Comparison of ENCODE assay signal across 11 cellular contexts in the genomic region with DNA sequence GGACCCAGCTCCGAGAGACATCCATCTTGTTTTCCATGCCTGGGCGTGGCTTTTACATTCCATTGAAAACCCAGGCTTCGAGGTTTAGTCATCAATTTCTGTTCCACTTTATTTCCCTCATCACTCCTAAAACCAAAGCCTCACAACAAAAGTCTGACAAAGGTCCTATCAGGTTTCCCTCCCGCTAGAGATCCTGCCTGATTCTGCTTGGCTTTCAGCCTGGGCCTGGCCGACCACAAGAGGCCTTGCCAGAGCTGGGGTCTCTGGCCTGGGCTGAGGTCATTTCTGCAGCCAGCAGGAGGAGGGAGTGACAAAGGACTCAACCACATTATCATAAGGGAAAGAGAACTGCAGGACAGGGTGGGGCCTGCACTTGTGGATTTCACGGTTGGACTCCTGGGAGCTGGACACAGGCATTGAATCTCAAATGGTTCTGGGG.
DNase-seq lines count a peak whose midpoint lies in the region; ATAC-seq and TF ChIP-seq lines count a peak whose summit lies in the region.
"Had no signal": no experiment of that assay in that cellular context is flagged by ENCODE, and none has a peak within 500 bp of the region (broad histone marks: within the 10 kb centered on the region; RNA-seq: fewer than 3 reads in every experiment).

No MANE protein-coding gene starts in this region.

- H3K4me3 Mint-ChIP-seq in type B pancreatic cell, result no peak overlapping the region
- no peak overlapping the region for H3K4me3 Mint-ChIP-seq in CD8-positive, alpha-beta memory T cell
- H3K4me3 Mint-ChIP-seq: activated CD4-positive, alpha-beta memory T cell treated with anti-CD3 and anti-CD28 coated beads for 36 hours; naive thymus-derived CD8-positive, alpha-beta T cell had no signal

- H3K9me2 ChIP-seq in hepatocyte (replicated peaks; ENCODE audit: insufficient read depth), result no peaks in the 10 kb centered on the region

- TF ChIP-seq CTCF in hepatocyte (IDR thresholded peaks at IDR 0.05; ENCODE audit: poor library complexity) (no peak), type B pancreatic cell (conservative IDR thresholded peaks at IDR 0.05) (no peak)

- H2AFZ ChIP-seq in hepatocyte, result no peak overlapping the region

- peak overlapping the region; percentile 52 for H3K27ac ChIP-seq in hepatocyte
- H3K27ac ChIP-seq in CD8-positive, alpha-beta memory T cell (ENCODE audit: low read depth, low read length), result no peak overlapping the region
- H3K27ac ChIP-seq: SK-N-MC had no signal

- H3K27ac Mint-ChIP-seq in type B pancreatic cell, result peak overlapping the region; percentile 50
- peak overlapping the region in 2 of 8 donors; percentile 50 to 52 for H3K27ac Mint-ChIP-seq in CD8-positive, alpha-beta memory T cell
- H3K27ac Mint-ChIP-seq: activated CD4-positive, alpha-beta memory T cell treated with anti-CD3 and anti-CD28 coated beads for 36 hours; naive thymus-derived CD8-positive, alpha-beta T cell had no signal

- ATAC-seq in esophagus mucosa, result no peak
- ATAC-seq: naive thymus-derived CD8-positive, alpha-beta T cell had no signal

- peaks cover 3% of the 10 kb centered on the region for H3K36me3 Mint-ChIP-seq in type B pancreatic cell
- H3K36me3 Mint-ChIP-seq in CD8-positive, alpha-beta memory T cell, result no peaks in the 10 kb centered on the region
- H3K36me3 Mint-ChIP-seq: activated CD4-positive, alpha-beta memory T cell treated with anti-CD3 and anti-CD28 coated beads for 36 hours had no signal

- no peaks in the 10 kb centered on the region for H3K36me3 ChIP-seq in hepatocyte (replicated peaks; ENCODE audit: insufficient read depth, low read depth)
- H3K36me3 ChIP-seq in CD8-positive, alpha-beta memory T cell (ENCODE audit: insufficient read depth, low read length), result no peaks in the 10 kb centered on the region

- H3K79me2 ChIP-seq in hepatocyte, result no peaks in the 10 kb centered on the region

- H3K9me3 Mint-ChIP-seq in type B pancreatic cell, result peaks cover 6% of the 10 kb centered on the region
- H3K9me3 Mint-ChIP-seq in CD8-positive, alpha-beta memory T cell, result no peaks in the 10 kb centered on the region
- H3K9me3 Mint-ChIP-seq: activated CD4-positive, alpha-beta memory T cell treated with anti-CD3 and anti-CD28 coated beads for 36 hours had no signal

- H3K9me3 ChIP-seq in hepatocyte (ENCODE audit: low read depth), result no peaks in the 10 kb centered on the region
- H3K9me3 ChIP-seq in CD8-positive, alpha-beta memory T cell (ENCODE audit: low read length), result no peaks in the 10 kb centered on the region

- H3K4me1 ChIP-seq in hepatocyte (ENCODE audit: insufficient read depth), result peaks cover 24% of the 10 kb centered on the region
- no peaks in the 10 kb centered on the region for H3K4me1 ChIP-seq in CD8-positive, alpha-beta memory T cell (ENCODE audit: insufficient read depth, low read length)

- no peak overlapping the region for H3K4me3 ChIP-seq in hepatocyte
- H3K4me3 ChIP-seq in CD8-positive, alpha-beta memory T cell (ENCODE audit: low read length), result no peak overlapping the region
- H3K4me3 ChIP-seq: SK-N-MC had no signal

- POLR2A ChIA-PET in CD8-positive, alpha-beta memory T cell (lab: Charles Lee), result no interaction called here

- peaks cover 31% of the 10 kb centered on the region for H3K4me1 Mint-ChIP-seq in type B pancreatic cell (ENCODE audit: unreplicated experiment)
- H3K4me1 Mint-ChIP-seq in CD8-positive, alpha-beta memory T cell, result no peaks in the 10 kb centered on the region
- H3K4me1 Mint-ChIP-seq: naive thymus-derived CD8-positive, alpha-beta T cell had no signal

- DNase-seq in HK-2 (ENCODE audit: unreplicated experiment) (peak; percentile 95), astrocyte of the hippocampus (ENCODE audit: low read depth, low spot score) (peak; percentile 93), hepatocyte (ENCODE audit: low spot score) (no peak), type B pancreatic cell (ENCODE audit: extremely low spot score, unreplicated experiment) (no peak)
- no peak for DNase-seq in CD8-positive, alpha-beta memory T cell
- DNase-seq in activated CD4-positive, alpha-beta T cell treated with anti-CD3 and anti-CD28 coated beads for 1 hour, result no peak
- DNase-seq: activated CD4-positive, alpha-beta memory T cell treated with anti-CD3 and anti-CD28 coated beads for 36 hours; naive thymus-derived CD8-positive, alpha-beta T cell; NCI-H446 had no signal

- H3K4me2 ChIP-seq in hepatocyte, result no peak overlapping the region

- H3K27me3 ChIP-seq in hepatocyte, result no peaks in the 10 kb centered on the region
- no peaks in the 10 kb centered on the region for H3K27me3 ChIP-seq in CD8-positive, alpha-beta memory T cell (ENCODE audit: insufficient read depth, low read length, poor library complexity, severe bottlenecking)

- CTCF ChIA-PET in CD8-positive, alpha-beta memory T cell (lab: Charles Lee), result no interaction called here

- 85% methylated on average over 6 of the region's 6 CpGs for whole genome bisulfite sequencing in hepatocyte (ENCODE audit: low lambda C conversion rate, missing lambda C conversion rate)

- H4K20me1 ChIP-seq in hepatocyte (ENCODE audit: insufficient read depth, poor library complexity, severe bottlenecking), result no peaks in the 10 kb centered on the region

- peaks cover 6% of the 10 kb centered on the region for H3K27me3 Mint-ChIP-seq in type B pancreatic cell
- peaks cover 3 to 4% of the 10 kb centered on the region in 2 donors for H3K27me3 Mint-ChIP-seq in CD8-positive, alpha-beta memory T cell
- H3K27me3 Mint-ChIP-seq: activated CD4-positive, alpha-beta memory T cell treated with anti-CD3 and anti-CD28 coated beads for 36 hours had no signal

Comparison
In these comparisons a context has a peak if more than half of its experiments do, and no peak if none do; other contexts are left out.
1. DNase-seq: peak in HK-2 (single experiment) and astrocyte of the hippocampus (single experiment); none in hepatocyte (single experiment), type B pancreatic cell (single experiment), CD8-positive, alpha-beta memory T cell (0 of 5) and activated CD4-positive, alpha-beta T cell treated with anti-CD3 and anti-CD28 coated beads for 1 hour (single experiment).